ENCODE assay signal across 22 cellular contexts in the genomic region with DNA sequence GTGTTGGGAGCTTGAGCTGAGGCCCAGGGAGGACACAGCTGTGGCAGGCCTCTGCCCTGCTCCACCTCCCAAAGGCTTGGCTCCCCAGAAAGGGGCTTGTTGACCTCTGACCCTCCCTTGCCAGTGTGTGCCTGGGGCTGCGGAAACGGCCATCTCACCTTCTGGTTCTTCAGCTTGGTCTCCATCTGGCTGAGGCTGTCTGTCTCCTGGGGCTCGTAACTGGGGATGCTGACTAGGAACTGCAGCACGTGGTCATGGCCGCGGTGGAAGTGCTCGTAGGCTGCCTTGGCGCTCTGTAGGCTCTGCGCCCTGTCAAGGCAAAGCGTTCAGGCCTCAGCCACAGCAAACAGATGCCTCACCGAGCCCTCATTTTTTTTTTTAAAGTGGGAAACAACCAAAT. TPM values are rescaled to one million over a fixed set of nuclear protein-coding genes. Genes with fewer than 3 reads are reported as not detected.
"Had no signal": no experiment of that assay in that cellular context is flagged by ENCODE, and none has a peak within 500 bp of the region (broad histone marks: within the 10 kb centered on the region; RNA-seq: fewer than 3 reads in every experiment).

No MANE protein-coding gene starts in this region.

- H2AFZ ChIP-seq: parathyroid adenoma had no signal

- ATAC-seq: left ventricle myocardium superior, lower lobe of right lung, natural killer cell, sciatic nerve had no signal

- H3K4me1 ChIP-seq: lower lobe of right lung, parathyroid adenoma, testis, tibial artery had no signal

- H3K9me3 ChIP-seq: esophagus muscularis mucosa, lower lobe of right lung, stomach, testis, tibial artery had no signal

- H3K27me3 ChIP-seq: esophagus muscularis mucosa, stomach, testis had no signal

- H3K4me2 ChIP-seq: smooth muscle cell had no signal

- DNase-seq: dermis blood vessel endothelial cell; effector memory CD4-positive, alpha-beta T cell; foreskin melanocyte; left ventricle myocardium superior; lower lobe of right lung; natural killer cell; stimulated activated CD4-positive, alpha-beta T cell treated with anti-CD3 and anti-CD28 coated beads, Interleukin-12 subunit alpha, Interleukin-12 subunit beta, amount 100 ng/mL, for 4 hours; stimulated activated CD4-positive, alpha-beta T cell treated with anti-CD3 and anti-CD28 coated beads, Interleukin-1b, Interleukin-23, amount 100 ng/mL, for 48 hours; stimulated activated CD4-positive, alpha-beta T cell treated with anti-CD3 and anti-CD28 coated beads, Interleukin-4, amount 100 ng/mL, for 1 hour; stimulated activated CD8-positive, alpha-beta memory T cell treated with anti-CD3 and anti-CD28 coated beads, Interleukin-4, amount 100 ng/mL, for 48 hours; stimulated activated naive CD4-positive, alpha-beta T cell treated with Interleukin-2 at 50 U/mL for 16 hours; stomach; testis; tibial artery had no signal

- H3K4me3 ChIP-seq: coronary artery, esophagus muscularis mucosa, lower lobe of right lung, smooth muscle cell, stomach, testis, tibial artery had no signal

- FAIRE-seq: endothelial cell of umbilical vein, keratinocyte had no signal

- H3K79me2 ChIP-seq: parathyroid adenoma had no signal

- H3K9ac ChIP-seq: parathyroid adenoma had no signal

- H3K27ac ChIP-seq: coronary artery, esophagus muscularis mucosa, lower lobe of right lung, parathyroid adenoma, stomach, testis, tibial artery had no signal

RNA-seq across cellular contexts. Expression of a gene that starts 46.9 kb away (rescaled TPM):
- total RNA-seq: mononuclear cell, natural killer cell had no signal
